8 cellular contexts compared by ENCODE assay signal in genomic region chr10:12195603-12196506, GRCh38. TPM values are rescaled to one million over a fixed set of nuclear protein-coding genes. Genes with fewer than 3 reads are reported as not detected.
DNase-seq lines count a peak whose midpoint lies in the region; TF ChIP-seq lines count a peak whose summit lies in the region.

CDC123 (plus strand) TSS chr10:12196188; CDS start chr10:12196246, 58 bp downstream.
NUDT5 (minus strand) TSS chr10:12195891; CDS start chr10:12186291, 9,600 bp downstream.

- H3K9me3 Mint-ChIP-seq in H9 = peaks cover 0 to 1% of the 10 kb centered on the region in 2 experiments; a peak in 2 of 5 replicates
- H3K9me3 Mint-ChIP-seq in nephron progenitor cell = no peaks in the 10 kb centered on the region
- no peaks in the 10 kb centered on the region for H3K9me3 Mint-ChIP-seq in stimulated activated naive CD8-positive, alpha-beta T cell treated with anti-CD3 and anti-CD28 coated beads, Interleukin-15, Interleukin-2, amounts not matched to agents 100 ng/mL and 50 ng/mL, for 24 hours

- H3K9me3 ChIP-seq in H9 (ENCODE audit: control insufficient read depth, low read depth, low read length) = no peaks in the 10 kb centered on the region

- WGBS in H9 (ENCODE audit: extremely low coverage, insufficient read length, low lambda C conversion rate) = no CpG with 5 or more reads among the region's 62 CpGs

- H3K4me2 ChIP-seq in H9 (ENCODE audit: insufficient read depth, insufficient read length, low read length) = peak within 1 kb of the TSS; percentile 80

- H3K79me2 ChIP-seq in H9 (ENCODE audit: insufficient read depth, low read length) = peaks cover 26% of the 10 kb centered on the region; the same call in 1 of the 2 replicates

- no peak within 1 kb of the TSS for H3T11ph ChIP-seq in H9 (ENCODE audit: low read length)

- no peak within 1 kb of the TSS for H2BK120ac ChIP-seq in H9 (ENCODE audit: low read depth, low read length, poor library complexity, severe bottlenecking)

- peak within 1 kb of the TSS; percentile 92 for H3K14ac ChIP-seq in H9 (ENCODE audit: insufficient read depth, low read length)

- H3K56ac ChIP-seq in H9 (ENCODE audit: insufficient read length, low read depth, low read length) = peak within 1 kb of the TSS; percentile 11

- H4K8ac ChIP-seq in H9 (replicated peaks; ENCODE audit: insufficient read length, low read depth, low read length) = no peak within 1 kb of the TSS

- peaks cover 9% of the 10 kb centered on the region for H3K79me1 ChIP-seq in H9 (ENCODE audit: insufficient read depth, low read depth, low read length, poor library complexity, severe bottlenecking)

- H3K23ac ChIP-seq in H9 (ENCODE audit: insufficient read length, low read depth, low read length) = no peak within 1 kb of the TSS

- H2BK20ac ChIP-seq in H9 (ENCODE audit: low read depth, low read length, poor library complexity, severe bottlenecking) = no peak within 1 kb of the TSS

- H3K23me2 ChIP-seq in H9 (ENCODE audit: insufficient read length, low read depth, low read length, poor library complexity, severe bottlenecking) = peaks cover 4% of the 10 kb centered on the region

- H4K20me1 ChIP-seq in H9 (ENCODE audit: control insufficient read depth, insufficient read depth, insufficient read length) = no peaks in the 10 kb centered on the region

- H2BK5ac ChIP-seq in H9 (ENCODE audit: insufficient read length, low read length) = peak within 1 kb of the TSS; percentile 61

- no peaks in the 10 kb centered on the region for H3K27me3 Mint-ChIP-seq in H9 (ENCODE audit: low read depth)
- no peaks in the 10 kb centered on the region for H3K27me3 Mint-ChIP-seq in nephron progenitor cell (ENCODE audit: low read depth, poor library complexity)
- no peaks in the 10 kb centered on the region for H3K27me3 Mint-ChIP-seq in stimulated activated naive CD8-positive, alpha-beta T cell treated with anti-CD3 and anti-CD28 coated beads, Interleukin-15, Interleukin-2, amounts not matched to agents 100 ng/mL and 50 ng/mL, for 24 hours

- no peak within 1 kb of the TSS for H2AK5ac ChIP-seq in H9 (ENCODE audit: insufficient read length, low read length)

- no peaks in the 10 kb centered on the region for H3K27me3 ChIP-seq in H9 (ENCODE audit: insufficient read depth, low read length)

- no peak within 1 kb of the TSS for H2BK12ac ChIP-seq in H9 (ENCODE audit: insufficient read length, low read depth, low read length)

- H4K5ac ChIP-seq in H9 (ENCODE audit: insufficient read length, low read depth, low read length) = no peak within 1 kb of the TSS

- in situ Hi-C loops in G401 (cut with HindIII; ENCODE audit: low sequenced_read_pairs) = no loop called here

- peak within 1 kb of the TSS; percentile 97 for H3K9ac ChIP-seq in H9 (ENCODE audit: extremely low read depth, insufficient read length, low read length)

- H3K27ac ChIP-seq in H9 (ENCODE audit: insufficient read length, low read depth, low read length) = peak within 1 kb of the TSS; percentile 49

- H3K4me1 ChIP-seq in H9 (ENCODE audit: insufficient read depth, low read length) = no peaks in the 10 kb centered on the region

- no peak within 1 kb of the TSS for H2BK15ac ChIP-seq in H9 (ENCODE audit: low read depth, low read length)

- H3K27ac Mint-ChIP-seq in H9 (peak within 1 kb of the TSS; percentile 98 to 99 (median 99)), nephron progenitor cell (peak within 1 kb of the TSS; percentile 97)
- H3K27ac Mint-ChIP-seq in stimulated activated naive CD8-positive, alpha-beta T cell treated with anti-CD3 and anti-CD28 coated beads, Interleukin-15, Interleukin-2, amounts not matched to agents 100 ng/mL and 50 ng/mL, for 24 hours = peak within 1 kb of the TSS; percentile 98

- peak within 1 kb of the TSS; percentile 77 for H3K18ac ChIP-seq in H9 (ENCODE audit: insufficient read length, low read depth, low read length)

- TF ChIP-seq CTCF in H9 (conservative IDR thresholded peaks at IDR 0.05) (no peak), nephron progenitor cell (IDR thresholded peaks at IDR 0.05) (no peak)

- H4K91ac ChIP-seq in H9 (ENCODE audit: insufficient read length, low read depth, low read length) = no peak within 1 kb of the TSS

- DNase-seq in G401 (ENCODE audit: low spot score) = peak; percentile 91
- peak; percentile 89 for DNase-seq in H9
- DNase-seq in M059J (ENCODE audit: low read depth) = peak; percentile 79
- peak; percentile 92 for DNase-seq in SHP77 treated with DMSO at 0.1 percent for 48 hours (lab: John Stamatoyannopoulos, UW)
- DNase-seq in activated effector memory CD4-positive, alpha-beta T cell treated with anti-CD3 and anti-CD28 coated beads, Interleukin-2, amount 50 U/mL, for 16 hours = peak; percentile 94
- peak; percentile 71 for DNase-seq in fibroblast of the conjunctiva (ENCODE audit: low read depth)
- peak; percentile 80 for DNase-seq in nephron progenitor cell

- H3K4me3 Mint-ChIP-seq in H9 = peak within 1 kb of the TSS; percentile 89 to 94
- H3K4me3 Mint-ChIP-seq in nephron progenitor cell = peak within 1 kb of the TSS; percentile 97
- H3K4me3 Mint-ChIP-seq in stimulated activated naive CD8-positive, alpha-beta T cell treated with anti-CD3 and anti-CD28 coated beads, Interleukin-15, Interleukin-2, amounts not matched to agents 100 ng/mL and 50 ng/mL, for 24 hours = peak within 1 kb of the TSS; percentile 97

- no peak within 1 kb of the TSS for H3K4ac ChIP-seq in H9 (ENCODE audit: low read depth, low read length)

- H3K36me3 Mint-ChIP-seq in H9 (ENCODE audit: insufficient read depth in 1 of 3, low read depth in 3 of 3) (peaks cover 7 to 26% (median 21%) of the 10 kb centered on the region in 3 experiments; a peak in 5 of 7 replicates), nephron progenitor cell (ENCODE audit: low read depth) (peaks cover 17% of the 10 kb centered on the region)
- H3K36me3 Mint-ChIP-seq in stimulated activated naive CD8-positive, alpha-beta T cell treated with anti-CD3 and anti-CD28 coated beads, Interleukin-15, Interleukin-2, amounts not matched to agents 100 ng/mL and 50 ng/mL, for 24 hours (ENCODE audit: low read depth) = peaks cover 54% of the 10 kb centered on the region

- H3K4me1 Mint-ChIP-seq in H9 = peaks cover 6 to 17% of the 10 kb centered on the region in 2 experiments
- peaks cover 46% of the 10 kb centered on the region for H3K4me1 Mint-ChIP-seq in nephron progenitor cell
- H3K4me1 Mint-ChIP-seq in stimulated activated naive CD8-positive, alpha-beta T cell treated with anti-CD3 and anti-CD28 coated beads, Interleukin-15, Interleukin-2, amounts not matched to agents 100 ng/mL and 50 ng/mL, for 24 hours (ENCODE audit: low read depth) = peaks cover 69% of the 10 kb centered on the region

- peak within 1 kb of the TSS; percentile 77 for H2AFZ ChIP-seq in H9 (ENCODE audit: low read length)

RNA-seq across cellular contexts. Expression of gene CDC123, which starts in this region (rescaled TPM):
- 237 and 262 TPM in 2 replicates for total RNA-seq in G401 (2014; rRNA removed; shearing (Covaris generic))
- 154 and 159 TPM in 2 replicates for total RNA-seq in H9 (2021)
- 65.1 and 83.1 TPM in 2 replicates for total RNA-seq in M059J (2014; rRNA removed; shearing (Covaris generic))

RNA-seq across cellular contexts. Expression of gene NUDT5, which starts in this region (rescaled TPM):
- total RNA-seq in G401 (2014; rRNA removed; shearing (Covaris generic)) = 151 and 255 TPM in 2 replicates
- total RNA-seq in H9 (2021) = 109 and 117 TPM in 2 replicates
- 53.2 and 99.3 TPM in 2 replicates for total RNA-seq in M059J (2014; rRNA removed; shearing (Covaris generic))

Comparison
In these comparisons a context has a peak if more than half of its experiments do, and no peak if none do; other contexts are left out.
1. Peak in every context shown above with its lines: DNase-seq and H3K27ac ChIP-seq.